In the genomic region with DNA sequence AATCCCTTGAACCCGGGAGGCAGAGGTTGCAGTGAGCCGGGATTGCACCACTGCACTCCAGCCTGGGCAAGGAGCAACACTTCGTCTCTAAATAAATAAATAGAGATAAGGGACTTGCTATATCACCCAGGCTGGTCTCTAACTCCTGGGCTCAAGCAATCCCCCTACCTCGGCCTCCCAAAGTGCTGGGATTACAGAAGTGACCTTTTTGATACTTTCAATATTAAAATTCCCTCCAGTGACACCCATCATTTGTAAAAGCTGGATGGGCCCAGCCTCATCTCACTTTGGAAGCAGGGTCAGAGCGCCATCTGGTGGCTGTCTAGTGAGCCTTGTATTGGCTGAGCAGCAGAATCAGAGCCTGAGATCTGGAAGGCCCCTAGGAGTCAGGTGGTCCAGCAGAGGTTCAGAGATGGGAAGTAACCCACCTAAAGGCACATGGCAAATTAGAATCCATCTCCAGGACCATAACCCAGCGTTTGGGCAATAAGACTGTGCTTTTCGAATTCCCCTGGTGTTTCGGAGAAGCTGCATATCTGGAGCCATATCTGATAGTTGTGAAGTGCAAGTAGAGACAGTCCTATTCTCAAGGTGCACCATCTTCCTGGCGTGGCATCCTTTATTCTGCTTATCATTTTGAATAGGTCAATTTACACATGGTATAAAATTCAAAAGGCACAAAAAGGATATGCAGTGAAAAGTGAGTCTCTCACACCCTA, we compare ENCODE assay signal across 8 cellular contexts. TPM values are rescaled to one million over a fixed set of nuclear protein-coding genes. Genes with fewer than 3 reads are reported as not detected.
A peak's percentile ranks its signal among the peaks of the same experiment; 100 is the strongest.
DNase-seq lines count a peak whose midpoint lies in the region; ATAC-seq lines count a peak whose summit lies in the region.

No MANE protein-coding gene starts in this region.

- H3K27ac ChIP-seq in caudate nucleus (ENCODE audit: low read depth, low read length): no peak overlapping the region

- ATAC-seq in GM21528 (IDR thresholded peaks at IDR 0.05; ENCODE audit: low FRiP score, unreplicated experiment): no peak

- DNase-seq in C1 segment of cervical spinal cord (lab: John Stamatoyannopoulos, UW) (peak in 13 of 14 donors; percentile 10 to 83 (median 53)), H4 (ENCODE audit: low spot score) (peak; percentile 54), NCI-H2171 treated with DMSO at 0.1 percent for 48 hours (lab: John Stamatoyannopoulos, UW) (peak; percentile 83), caudate nucleus (lab: John Stamatoyannopoulos, UW) (peak in 58 of 61 donors; percentile 15 to 91 (median 64)), kidney glomerular epithelial cell (lab: John Stamatoyannopoulos, UW) (peak; percentile 47)
- peak; percentile 65 for DNase-seq in activated CD4-positive, CD25-positive, alpha-beta regulatory T cell treated with anti-CD3 and anti-CD28 coated beads, Interleukin-2, amount 50 U/mL, for 16 hours (ENCODE audit: low read depth, low spot score)
- peak; percentile 87 to 89 for DNase-seq in stimulated activated CD4-positive, alpha-beta T cell treated with anti-CD3 and anti-CD28 coated beads, Interleukin-2, amount 100 ng/mL, for 24 hours

RNA-seq across cellular contexts. Expression of a gene that starts 18.3 kb away (rescaled TPM):
- 22.0 and 37.4 TPM in 2 replicates for total RNA-seq in H4 (2014; rRNA removed; shearing (Covaris generic))

RNA-seq across cellular contexts. Expression of a gene that starts 40.1 kb away (rescaled TPM):
- 24.8 and 30.2 TPM in 2 replicates for total RNA-seq in H4 (2014; rRNA removed; shearing (Covaris generic))

RNA-seq across cellular contexts. Expression of a gene that starts 53.2 kb away (rescaled TPM):
- 0.12 and 2.1 TPM in 2 replicates for total RNA-seq in H4 (2014; rRNA removed; shearing (Covaris generic))
